Comparison of ENCODE assay signal across 1 cellular context in genomic region chr4:8303081-8303480, GRCh38.
TF ChIP-seq lines count a peak whose summit lies in the region.

No MANE protein-coding gene starts in this region.

TF ChIP-seq in WTC11, 78 proteins besides CTCF, POLR2A, EP300 and RAD21 (continued from another document):
- no peak for TF ChIP-seq AFF4 (CRISPR knock-in tag; IDR thresholded peaks at IDR 0.05; ENCODE audit: borderline replicate concordance)
- TF ChIP-seq GABPB1 (CRISPR knock-in tag; IDR thresholded peaks at IDR 0.05), result no peak
- TF ChIP-seq USF1 (CRISPR knock-in tag; IDR thresholded peaks at IDR 0.05), result no peak
